Comparison of ENCODE assay signal across 9 cellular contexts in the genomic region with DNA sequence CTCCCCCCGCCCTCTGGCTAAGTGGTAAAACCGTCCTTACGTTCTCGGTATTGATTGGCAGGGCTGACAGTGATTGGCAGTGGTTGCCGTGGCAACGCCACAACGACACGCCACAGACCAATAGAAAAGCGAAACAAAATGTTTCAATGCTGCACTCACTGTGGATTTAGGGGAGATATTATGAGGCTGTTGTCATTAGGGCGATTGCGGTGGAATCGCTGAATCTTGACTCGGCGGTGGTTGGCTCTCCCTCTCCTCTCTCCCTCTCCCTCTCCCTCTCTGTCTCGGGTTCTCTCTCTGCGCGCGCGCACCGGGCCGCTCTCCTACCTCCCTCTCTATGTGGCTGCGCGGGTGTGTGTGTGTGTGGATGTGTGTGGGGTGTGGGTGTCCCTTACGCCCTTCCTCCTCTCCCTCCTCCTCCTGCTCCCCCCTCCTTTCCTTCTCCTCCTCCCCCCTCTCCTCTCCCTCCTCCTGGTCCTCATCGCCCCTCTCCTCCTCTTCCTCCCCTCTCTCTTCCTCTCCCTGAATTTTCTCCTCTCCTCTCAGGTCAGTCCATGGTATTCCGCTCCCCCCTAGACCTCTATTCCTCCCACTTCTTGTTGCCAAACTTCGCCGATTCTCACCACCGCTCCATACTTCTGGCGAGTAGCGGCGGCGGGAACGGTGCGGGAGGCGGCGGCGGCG. TPM values are rescaled to one million over a fixed set of nuclear protein-coding genes. Genes with fewer than 3 reads are reported as not detected.
DNase-seq lines count a peak whose midpoint lies in the region; ATAC-seq and TF ChIP-seq lines count a peak whose summit lies in the region.
"Had no signal": no experiment of that assay in that cellular context is flagged by ENCODE, and none has a peak within 500 bp of the region (broad histone marks: within the 10 kb centered on the region; RNA-seq: fewer than 3 reads in every experiment).

A gene (plus strand): TSS at position 152 of the 684 bp plus-strand sequence. CDS start 403 bp downstream, at position 555.

- H3K9me3 Mint-ChIP-seq in nephron, result no peaks in the 10 kb centered on the region

- no peak within 1 kb of the TSS for H3K27ac Mint-ChIP-seq in nephron

- H3K36me3 Mint-ChIP-seq in nephron (ENCODE audit: low read depth), result no peaks in the 10 kb centered on the region

- DNase-seq in cardiac muscle cell (ENCODE audit: low read depth in 1 of 2, low spot score in 1 of 2), result no peak
- DNase-seq in cardiac septum (ENCODE audit: low spot score), result no peak
- DNase-seq in RPMI7951 (ENCODE audit: low read depth), result peak; percentile 41
- no peak for DNase-seq in coronary artery (ENCODE audit: low spot score)
- no peak for DNase-seq in kidney glomerular epithelial cell (lab: John Stamatoyannopoulos, UW)

- peaks cover 3% of the 10 kb centered on the region for H3K4me1 ChIP-seq in cardiac muscle cell (ENCODE audit: low read depth)

- peaks cover 96% of the 10 kb centered on the region for H3K27me3 Mint-ChIP-seq in nephron (ENCODE audit: low read depth)

- ATAC-seq in HG02938 (IDR thresholded peaks at IDR 0.05; ENCODE audit: unreplicated experiment), result peak; percentile 65
- no peak for ATAC-seq in GM21786 (IDR thresholded peaks at IDR 0.05; ENCODE audit: unreplicated experiment)

- no peak within 1 kb of the TSS for H3K27ac ChIP-seq in cardiac muscle cell
- no peak within 1 kb of the TSS for H3K27ac ChIP-seq in coronary artery
- H3K27ac ChIP-seq: epithelial cell of prostate had no signal

- no peaks in the 10 kb centered on the region for H3K36me3 ChIP-seq in cardiac muscle cell

- TF ChIP-seq CTCF in cardiac muscle cell (IDR thresholded peaks at IDR 0.05; ENCODE audit: low read depth, low read length) (no peak), coronary artery (IDR thresholded peaks at IDR 0.05) (no peak), nephron (IDR thresholded peaks at IDR 0.05; ENCODE audit: unreplicated experiment in 3 of 3) (no peak)

- no peaks in the 10 kb centered on the region for H3K9me3 ChIP-seq in cardiac muscle cell (ENCODE audit: low read depth)

- peaks cover 100% of the 10 kb centered on the region for H3K27me3 ChIP-seq in cardiac muscle cell

- intact Hi-C loops in cardiac septum (cut with DNase I), result no loop called here

- peak within 1 kb of the TSS; percentile 1 for H3K4me3 ChIP-seq in cardiac muscle cell
- H3K4me3 ChIP-seq in coronary artery, result peak within 1 kb of the TSS; percentile 71

- peaks cover 30% of the 10 kb centered on the region for H3K4me1 Mint-ChIP-seq in nephron

- peak within 1 kb of the TSS; percentile 64 to 74 (median 73) for H3K4me3 Mint-ChIP-seq in nephron

RNA-seq across cellular contexts. Expression of the gene that starts here (rescaled TPM):
- not detected in 2 replicates for total RNA-seq in cardiac muscle cell
- polyA plus RNA-seq in cardiac muscle cell, result not detected in 2 replicates
- not detected for total RNA-seq in cardiac septum
- total RNA-seq in RPMI7951 (2014; rRNA removed; shearing (Covaris generic)), result not detected in 2 replicates

Comparison
In these comparisons a context has a peak if more than half of its experiments do, and no peak if none do; other contexts are left out.
1. Peak in DNase-seq in RPMI7951; RNA of the gene not detected or under 1 TPM.